ENCODE assay signal across 8 cellular contexts in genomic region chr1:153677718-153678518, GRCh38. TPM values are rescaled to one million over a fixed set of nuclear protein-coding genes. Genes with fewer than 3 reads are reported as not detected.
DNase-seq lines count a peak whose midpoint lies in the region; ATAC-seq and TF ChIP-seq lines count a peak whose summit lies in the region.

No MANE protein-coding gene starts in this region.

- no peaks in the 10 kb centered on the region for H3K36me3 ChIP-seq in kidney epithelial cell (ENCODE audit: control insufficient read depth, insufficient read depth, low read length)

- ATAC-seq in HG03442 (IDR thresholded peaks at IDR 0.05; ENCODE audit: unreplicated experiment) (no peak), HG02588 (IDR thresholded peaks at IDR 0.05; ENCODE audit: unreplicated experiment) (no peak)

- peak; percentile 68 for DNase-seq in G401 (ENCODE audit: low spot score)
- peak; percentile 28 for DNase-seq in LoVo (ENCODE audit: low spot score)
- peak; percentile 17 for DNase-seq in T-helper 9 cell
- peak; percentile 73 for DNase-seq in cerebellar cortex (ENCODE audit: low spot score)
- no peak for DNase-seq in kidney epithelial cell (ENCODE audit: low read depth)
- DNase-seq in stimulated activated CD4-positive, alpha-beta T cell treated with anti-CD3 and anti-CD28 coated beads, Interleukin-1b, Interleukin-23, amount 100 ng/mL, for 48 hours: peak; percentile 30

- TF ChIP-seq CTCF in kidney epithelial cell (IDR thresholded peaks at IDR 0.05; ENCODE audit: insufficient read depth, low read length, poor library complexity, severe bottlenecking): peak; percentile 88

- H3K4me3 ChIP-seq in kidney epithelial cell (ENCODE audit: low read depth, low read length): peak overlapping the region; percentile 52

- in situ Hi-C loops in G401 (cut with HindIII; ENCODE audit: low sequenced_read_pairs): no loop called here

- peaks cover 32% of the 10 kb centered on the region for H3K27me3 ChIP-seq in kidney epithelial cell (ENCODE audit: control insufficient read depth, insufficient read depth, low read length)

RNA-seq across cellular contexts. Expression of gene NPR1, which starts 0.6 kb away (rescaled TPM):
- total RNA-seq in G401 (2014; rRNA removed; shearing (Covaris generic)): 0.12 TPM in 1 of 2 replicates, not detected in the other
- 2.0 and 2.1 TPM in 2 replicates for total RNA-seq in kidney epithelial cell

RNA-seq across cellular contexts. Expression of gene ILF2, which starts 7.1 kb away (rescaled TPM):
- 289 and 376 TPM in 2 replicates for total RNA-seq in G401 (2014; rRNA removed; shearing (Covaris generic))
- 231 and 250 TPM in 2 replicates for total RNA-seq in kidney epithelial cell

RNA-seq across cellular contexts. Expression of gene SNAPIN, which starts 19.4 kb away (rescaled TPM):
- total RNA-seq in G401 (2014; rRNA removed; shearing (Covaris generic)): 49.8 and 58.2 TPM in 2 replicates
- 61.0 and 65.0 TPM in 2 replicates for total RNA-seq in kidney epithelial cell

RNA-seq across cellular contexts. Expression of gene CHTOP, which starts 44.1 kb away (rescaled TPM):
- total RNA-seq in G401 (2014; rRNA removed; shearing (Covaris generic)): 42.5 and 66.4 TPM in 2 replicates
- 54.8 and 58.1 TPM in 2 replicates for total RNA-seq in kidney epithelial cell

RNA-seq across cellular contexts. Expression of gene S100A1, which starts 49.7 kb away (rescaled TPM):
- total RNA-seq in G401 (2014; rRNA removed; shearing (Covaris generic)): 132 and 195 TPM in 2 replicates
- 1.3 and 2.0 TPM in 2 replicates for total RNA-seq in kidney epithelial cell
